ENCODE assay signal across 13 cellular contexts in the genomic region with DNA sequence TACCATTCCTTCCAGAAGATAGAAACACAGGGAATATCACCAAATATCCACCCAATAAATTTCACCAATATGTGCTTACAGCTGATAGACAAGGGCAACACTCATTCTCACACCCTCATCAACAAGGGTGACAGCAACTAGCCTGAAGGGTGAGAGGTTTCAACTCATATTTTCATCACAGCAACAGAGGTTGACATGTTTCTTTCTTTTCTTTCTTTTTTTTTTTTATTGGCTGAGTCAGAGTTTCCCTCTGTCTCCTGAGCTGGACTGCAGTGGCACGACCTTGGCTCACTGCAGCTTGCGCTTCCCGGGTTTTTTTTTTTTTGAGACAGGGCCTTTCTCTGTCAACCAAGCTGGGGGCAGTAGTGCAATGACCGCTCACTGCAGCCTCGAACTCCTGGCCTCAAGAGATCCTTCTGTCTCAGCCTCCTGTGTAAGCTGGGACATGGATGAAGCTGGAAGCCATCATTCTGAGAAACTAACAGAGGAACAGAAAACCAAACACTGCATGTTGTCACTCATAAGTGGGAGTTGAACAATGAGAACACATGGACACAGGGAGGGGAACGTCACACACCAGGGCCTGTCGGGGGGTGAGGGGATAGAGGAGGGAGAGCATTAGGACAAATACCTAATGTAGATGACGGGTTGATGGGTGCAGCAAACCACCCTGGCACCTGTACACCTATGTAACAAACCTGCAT. TPM values are rescaled to one million over a fixed set of nuclear protein-coding genes. Genes with fewer than 3 reads are reported as not detected.
DNase-seq lines count a peak whose midpoint lies in the region; ATAC-seq and TF ChIP-seq lines count a peak whose summit lies in the region.
"Had no signal": no experiment of that assay in that cellular context is flagged by ENCODE, and none has a peak within 500 bp of the region (broad histone marks: within the 10 kb centered on the region; RNA-seq: fewer than 3 reads in every experiment).

No MANE protein-coding gene starts in this region.

- TF ChIP-seq POLR2A in breast epithelium (IDR thresholded peaks at IDR 0.05) = no peak

- peaks cover 0 to 7% of the 10 kb centered on the region in 2 donors for H3K27me3 ChIP-seq in breast epithelium
- H3K27me3 ChIP-seq: body of pancreas had no signal

- H3K4me3 ChIP-seq in breast epithelium = no peak overlapping the region
- H3K4me3 ChIP-seq: body of pancreas, skin epidermis had no signal

- H3K9me3 Mint-ChIP-seq in MCF 10A (ENCODE audit: unreplicated experiment) (peaks cover 5% of the 10 kb centered on the region), activated B cell treated with CpG ODN at 0.5 μM for 24 hours (peaks cover 4% of the 10 kb centered on the region)
- H3K9me3 Mint-ChIP-seq in effector memory CD8-positive, alpha-beta T cell = peaks cover 0 to 12% of the 10 kb centered on the region in 2 donors

- peaks cover 0 to 19% of the 10 kb centered on the region in 2 donors for H3K9me3 ChIP-seq in breast epithelium
- H3K9me3 ChIP-seq: body of pancreas had no signal

- H3K4me1 ChIP-seq in breast epithelium = no peaks in the 10 kb centered on the region
- H3K4me1 ChIP-seq: body of pancreas had no signal

- ATAC-seq in activated B cell treated with CpG ODN at 0.5 μM for 24 hours (ENCODE audit: low read depth) = peak; percentile 4
- ATAC-seq in effector memory CD8-positive, alpha-beta T cell (replicated peaks) = peak; percentile 7
- ATAC-seq in HG02571 (IDR thresholded peaks at IDR 0.05; ENCODE audit: unreplicated experiment) = no peak
- ATAC-seq: body of pancreas, HCT116 had no signal

- TF ChIP-seq CTCF in MCF 10A (IDR thresholded peaks at IDR 0.05; ENCODE audit: unreplicated experiment) (no peak), breast epithelium (IDR thresholded peaks at IDR 0.05) (no peak), activated B cell treated with CpG ODN at 0.5 μM for 24 hours (IDR thresholded peaks at IDR 0.05) (no peak)

- CTCF ChIA-PET in MCF 10A (lab: Yijun Ruan, JAX) = no interaction called here
- CTCF ChIA-PET in activated B cell treated with CpG ODN at 0.5 μM for 24 hours (lab: Charles Lee) = no interaction called here

- H3K27ac Mint-ChIP-seq in MCF 10A (ENCODE audit: low read depth, unreplicated experiment) (peak overlapping the region; percentile 41), activated B cell treated with CpG ODN at 0.5 μM for 24 hours (peak overlapping the region; percentile 97)
- H3K27ac Mint-ChIP-seq in effector memory CD8-positive, alpha-beta T cell = peak overlapping the region; percentile 96 to 98

- H3K4me1 Mint-ChIP-seq in MCF 10A (ENCODE audit: insufficient read depth, unreplicated experiment) (peaks cover 6% of the 10 kb centered on the region), activated B cell treated with CpG ODN at 0.5 μM for 24 hours (peaks cover 92% of the 10 kb centered on the region)
- H3K4me1 Mint-ChIP-seq in effector memory CD8-positive, alpha-beta T cell (ENCODE audit: low read depth in 2 of 2) = peaks cover 64 to 79% of the 10 kb centered on the region in 2 donors

- DNase-seq in MCF 10A (ENCODE audit: unreplicated experiment) (no peak), breast epithelium (ENCODE audit: low spot score in 2 of 2) (no peak), activated B cell treated with CpG ODN at 0.5 μM for 24 hours (peak; percentile 18), substantia nigra (lab: John Stamatoyannopoulos, UW) (no peak), A172 (ENCODE audit: low spot score) (no peak)
- peak in 1 of 3 experiments; percentile 13 for DNase-seq in effector memory CD8-positive, alpha-beta T cell
- no peak for DNase-seq in stimulated activated CD4-positive, alpha-beta T cell treated with anti-CD3 and anti-CD28 coated beads, Interleukin-15, amount 100 ng/mL, for 24 hours
- DNase-seq: body of pancreas had no signal

- intact Hi-C loops in MCF 10A (cut with micrococcal nuclease) (no loop called here), breast epithelium (cut with DNase I; ENCODE audit: low total_unique reads) (no loop called here), activated B cell treated with CpG ODN at 0.5 μM for 24 hours (cut with micrococcal nuclease) (no loop called here)

- POLR2A ChIA-PET in MCF 10A (lab: Yijun Ruan, JAX) = no interaction called here
- POLR2A ChIA-PET in activated B cell treated with CpG ODN at 0.5 μM for 24 hours (lab: Charles Lee) = no interaction called here

- H3K36me3 Mint-ChIP-seq in MCF 10A (ENCODE audit: insufficient read depth, unreplicated experiment) = no peaks in the 10 kb centered on the region
- H3K36me3 Mint-ChIP-seq in activated B cell treated with CpG ODN at 0.5 μM for 24 hours (ENCODE audit: low read depth) = peaks cover 74% of the 10 kb centered on the region
- H3K36me3 Mint-ChIP-seq in effector memory CD8-positive, alpha-beta T cell (ENCODE audit: insufficient read depth) = peaks cover 73% of the 10 kb centered on the region

- H3K27ac ChIP-seq in breast epithelium = no peak overlapping the region
- H3K27ac ChIP-seq in substantia nigra (ENCODE audit: low read depth, low read length, poor library complexity, severe bottlenecking) = no peak overlapping the region
- H3K27ac ChIP-seq: body of pancreas had no signal

- no TSS peak for BruUV-seq in MCF 10A (replicated peaks; lab: Mats Ljungman, UMichigan)

- H3K36me3 ChIP-seq in breast epithelium = no peaks in the 10 kb centered on the region

- H3K4me3 Mint-ChIP-seq in MCF 10A (ENCODE audit: unreplicated experiment) (no peak overlapping the region), activated B cell treated with CpG ODN at 0.5 μM for 24 hours (peak overlapping the region; percentile 72)
- H3K4me3 Mint-ChIP-seq in effector memory CD8-positive, alpha-beta T cell = peak overlapping the region; percentile 80 to 83

- H3K27me3 Mint-ChIP-seq in MCF 10A (ENCODE audit: insufficient read depth, unreplicated experiment) = peaks cover 31% of the 10 kb centered on the region
- H3K27me3 Mint-ChIP-seq in activated B cell treated with CpG ODN at 0.5 μM for 24 hours = no peaks in the 10 kb centered on the region
- H3K27me3 Mint-ChIP-seq in effector memory CD8-positive, alpha-beta T cell = no peaks in the 10 kb centered on the region

RNA-seq across cellular contexts. Expression of gene ASMTL, which starts 27.5 kb away (rescaled TPM):
- total RNA-seq in MCF 10A (2022) (16.5 and 20.6 TPM in 2 replicates), breast epithelium (10 to 100 TPM; 22.8 to 29.1 (median 28.2) TPM), activated B cell treated with CpG ODN at 0.5 μM for 24 hours (49.2 and 52.1 TPM in 2 replicates)
- total RNA-seq in A172 (2014; rRNA removed; shearing (Covaris generic)) = 3.3 and 4.2 TPM in 2 replicates

RNA-seq across cellular contexts. Expression of gene P2RY8, which starts 56.8 kb away (rescaled TPM):
- total RNA-seq in MCF 10A (2022) = not detected in 2 replicates
- total RNA-seq in breast epithelium = 1 to 10 TPM; 1.3 to 3.2 (median 1.5) TPM
- 315 and 332 TPM in 2 replicates for total RNA-seq in activated B cell treated with CpG ODN at 0.5 μM for 24 hours
- total RNA-seq in A172 (2014; rRNA removed; shearing (Covaris generic)) = not detected in 2 replicates
- total RNA-seq: NCI-H460, SK-MEL-5 had no signal

Comparison
In these comparisons a context has a peak if more than half of its experiments do, and no peak if none do; other contexts are left out.
1. H3K27ac Mint-ChIP-seq: peak in every context shown above with its lines; median percentile 97 in activated B cell treated with CpG ODN at 0.5 μM for 24 hours; 97 in effector memory CD8-positive, alpha-beta T cell; 41 in MCF 10A.
2. RNA of gene P2RY8, which starts 56.8 kb away (total RNA-seq): 315 to 332 TPM in activated B cell treated with CpG ODN at 0.5 μM for 24 hours; 1.3 to 3.2 TPM in breast epithelium, not detected in MCF 10A and not detected in A172; every median in the first group is over 10 times any median in the second.